1 cellular context compared by ENCODE assay signal in genomic region chr16:55760665-55761035, GRCh38.
TF ChIP-seq lines count a peak whose summit lies in the region.

No MANE protein-coding gene starts in this region.

TF ChIP-seq in HepG2, 621 proteins besides CTCF, POLR2A, EP300 and RAD21 (continued from another document and continues in another):
- TF ChIP-seq ZNF614 (CRISPR knock-in tag; IDR thresholded peaks at IDR 0.05; ENCODE audit: borderline replicate concordance) (no peak), ZNF710 (CRISPR knock-in tag; IDR thresholded peaks at IDR 0.05; ENCODE audit: borderline replicate concordance) (no peak), FOSL2 (CRISPR knock-in tag; IDR thresholded peaks at IDR 0.05) (no peak), SNAPC5 (CRISPR knock-in tag; IDR thresholded peaks at IDR 0.05; ENCODE audit: borderline replicate concordance) (no peak), CSRNP1 (CRISPR knock-in tag; IDR thresholded peaks at IDR 0.05) (no peak), FOXA3 (CRISPR knock-in tag; IDR thresholded peaks at IDR 0.05) (no peak), DZIP1 (CRISPR knock-in tag; IDR thresholded peaks at IDR 0.05) (no peak), DMTF1 (CRISPR knock-in tag; IDR thresholded peaks at IDR 0.05) (no peak), ZNF788 (CRISPR knock-in tag; IDR thresholded peaks at IDR 0.05; ENCODE audit: borderline replicate concordance) (no peak), ARID5B (CRISPR knock-in tag; IDR thresholded peaks at IDR 0.05) (no peak), ZBTB8A (CRISPR knock-in tag; IDR thresholded peaks at IDR 0.05; ENCODE audit: borderline replicate concordance, low read depth) (no peak), ZNF687 (CRISPR knock-in tag; IDR thresholded peaks at IDR 0.05) (peak; percentile 56), NFRKB (IDR thresholded peaks at IDR 0.05) (no peak), TIGD3 (CRISPR knock-in tag; IDR thresholded peaks at IDR 0.05; ENCODE audit: borderline replicate concordance) (no peak), GRHL1 (CRISPR knock-in tag; conservative IDR thresholded peaks at IDR 0.05) (no peak), ZSCAN9 (CRISPR knock-in tag; IDR thresholded peaks at IDR 0.05; ENCODE audit: borderline replicate concordance) (no peak), ZNF350 (CRISPR knock-in tag; IDR thresholded peaks at IDR 0.05; ENCODE audit: borderline replicate concordance, low read depth) (no peak), TCF7L2 (IDR thresholded peaks at IDR 0.05; ENCODE audit: low read depth, low read length) (no peak), MEIS1 (CRISPR knock-in tag; IDR thresholded peaks at IDR 0.05; ENCODE audit: borderline replicate concordance) (no peak), ZNF703 (CRISPR knock-in tag; IDR thresholded peaks at IDR 0.05; ENCODE audit: borderline replicate concordance) (no peak), ZNF501 (CRISPR knock-in tag; IDR thresholded peaks at IDR 0.05) (peak; percentile 64), ZSCAN29 (CRISPR knock-in tag; conservative IDR thresholded peaks at IDR 0.05) (no peak), CEBPG (CRISPR knock-in tag; IDR thresholded peaks at IDR 0.05) (no peak), KDM6A (CRISPR knock-in tag; IDR thresholded peaks at IDR 0.05; ENCODE audit: low read depth) (no peak), MTA1 (CRISPR knock-in tag; IDR thresholded peaks at IDR 0.05; ENCODE audit: borderline replicate concordance) (no peak), ZBTB14 (CRISPR knock-in tag; IDR thresholded peaks at IDR 0.05) (no peak), ZNF777 (CRISPR knock-in tag; IDR thresholded peaks at IDR 0.05) (no peak), HMG20B (CRISPR knock-in tag; conservative IDR thresholded peaks at IDR 0.05) (no peak), PBX3 (CRISPR knock-in tag; IDR thresholded peaks at IDR 0.05; ENCODE audit: borderline replicate concordance) (no peak), CHD4 (IDR thresholded peaks at IDR 0.05; ENCODE audit: borderline replicate concordance, low read length) (no peak), THAP8 (CRISPR knock-in tag; IDR thresholded peaks at IDR 0.05; ENCODE audit: borderline replicate concordance) (no peak)
